ENCODE assay signal across 2 cellular contexts in the genomic region with DNA sequence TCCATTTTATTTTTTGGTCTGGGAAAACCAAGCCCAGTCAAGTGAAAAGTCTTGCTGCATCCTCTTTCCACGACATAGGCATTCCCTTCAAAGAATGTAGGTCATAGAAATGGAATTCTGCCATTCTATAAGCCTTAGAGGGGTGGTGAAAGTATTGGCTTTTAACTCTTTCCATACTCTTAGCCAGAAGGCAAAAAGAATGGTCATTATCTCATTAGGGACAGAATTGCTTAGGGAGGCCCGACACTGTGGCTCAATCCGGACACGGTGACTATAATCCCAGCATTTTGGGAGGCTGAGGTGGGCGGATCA.
TF ChIP-seq lines count a peak whose summit lies in the region.

No MANE protein-coding gene starts in this region.

TF ChIP-seq in H1, 55 proteins besides CTCF, POLR2A, EP300 and RAD21:
- no peak for TF ChIP-seq RXRA (IDR thresholded peaks at IDR 0.05; ENCODE audit: insufficient read depth, low read depth, low read length)
- no peak for TF ChIP-seq BACH1 (IDR thresholded peaks at IDR 0.05; ENCODE audit: low read length)
- TF ChIP-seq CREB1 (IDR thresholded peaks at IDR 0.05): no peak
- no peak for TF ChIP-seq SIN3A (conservative IDR thresholded peaks at IDR 0.05 in 1 of 2, IDR thresholded peaks at IDR 0.05 in 1 of 2; ENCODE audit: low read depth in 1 of 2, low read length in 2 of 2)
- no peak for TF ChIP-seq PHF8 (conservative IDR thresholded peaks at IDR 0.05; ENCODE audit: low read depth, low read length)
- TF ChIP-seq SP4 (IDR thresholded peaks at IDR 0.05; ENCODE audit: low read length): no peak
- no peak for TF ChIP-seq ASH2L (IDR thresholded peaks at IDR 0.05; ENCODE audit: low read length)
- TF ChIP-seq RBBP5 (IDR thresholded peaks at IDR 0.05; ENCODE audit: borderline replicate concordance, low read depth, low read length): no peak
- no peak for TF ChIP-seq KDM5A (IDR thresholded peaks at IDR 0.05; ENCODE audit: low read length)
- TF ChIP-seq EZH2 (IDR thresholded peaks at IDR 0.05; ENCODE audit: low read depth, low read length, severe bottlenecking): no peak
- TF ChIP-seq SP2 (IDR thresholded peaks at IDR 0.05; ENCODE audit: low read length): no peak
- TF ChIP-seq CHD7 (IDR thresholded peaks at IDR 0.05; ENCODE audit: insufficient replicate concordance, low read length): no peak
- TF ChIP-seq CBX8 (IDR thresholded peaks at IDR 0.05; ENCODE audit: borderline replicate concordance, low read depth, low read length): no peak
- TF ChIP-seq ATF3 (IDR thresholded peaks at IDR 0.05; ENCODE audit: insufficient read depth, low read depth, low read length): no peak
- TF ChIP-seq TCF12 (IDR thresholded peaks at IDR 0.05; ENCODE audit: low read depth, low read length): no peak
- TF ChIP-seq ZNF274 (IDR thresholded peaks at IDR 0.05; ENCODE audit: borderline replicate concordance, extremely low read depth, low read length): no peak
- TF ChIP-seq SRF (IDR thresholded peaks at IDR 0.05; ENCODE audit: low read depth, low read length): no peak

TF ChIP-seq in HEK293T, 16 proteins besides CTCF, POLR2A, EP300 and RAD21:
- TF ChIP-seq ELF4 (IDR thresholded peaks at IDR 0.05) (no peak), HDGF (IDR thresholded peaks at IDR 0.05; ENCODE audit: borderline replicate concordance) (no peak), FOXM1 (IDR thresholded peaks at IDR 0.05; ENCODE audit: borderline replicate concordance) (no peak), ARNT (IDR thresholded peaks at IDR 0.05) (no peak), FOXK2 (IDR thresholded peaks at IDR 0.05) (no peak), FOXA1 (IDR thresholded peaks at IDR 0.05) (no peak), SUZ12 (IDR thresholded peaks at IDR 0.05) (no peak), TARDBP (IDR thresholded peaks at IDR 0.05) (no peak), NFRKB (IDR thresholded peaks at IDR 0.05) (no peak), CTBP1 (IDR thresholded peaks at IDR 0.05; ENCODE audit: borderline replicate concordance) (no peak), LEF1 (IDR thresholded peaks at IDR 0.05; ENCODE audit: borderline replicate concordance) (no peak), BHLHE40 (IDR thresholded peaks at IDR 0.05; ENCODE audit: borderline replicate concordance) (no peak), SP1 (IDR thresholded peaks at IDR 0.05) (no peak), ZNF384 (IDR thresholded peaks at IDR 0.05) (no peak), L3MBTL2 (conservative IDR thresholded peaks at IDR 0.05) (no peak), PKNOX1 (IDR thresholded peaks at IDR 0.05) (no peak)
